In the genomic region with DNA sequence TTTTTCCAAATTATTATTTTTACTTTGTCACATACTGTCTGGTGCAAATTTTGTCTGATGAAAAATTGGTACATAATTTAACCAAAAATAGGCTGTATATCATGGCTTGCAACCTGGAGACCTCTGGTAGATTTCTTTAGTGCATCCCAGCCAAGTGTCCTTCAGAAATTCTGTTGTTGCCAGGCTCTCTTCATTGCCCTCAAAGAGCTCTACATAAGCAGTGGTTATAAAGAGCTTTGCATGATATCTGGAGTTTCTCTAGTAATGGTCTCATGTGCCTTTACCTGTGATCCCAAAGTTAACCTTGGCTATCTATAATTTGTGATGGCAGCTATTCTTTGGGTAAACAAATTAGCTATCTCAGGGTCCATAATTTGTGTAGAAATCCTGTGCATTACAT, we compare ENCODE assay signal across 17 cellular contexts.
DNase-seq lines count a peak whose midpoint lies in the region; ATAC-seq and TF ChIP-seq lines count a peak whose summit lies in the region.
"Had no signal": no experiment of that assay in that cellular context is flagged by ENCODE, and none has a peak within 500 bp of the region (broad histone marks: within the 10 kb centered on the region; RNA-seq: fewer than 3 reads in every experiment).

No MANE protein-coding gene starts in this region.

- H3K27me3 ChIP-seq in psoas muscle (ENCODE audit: insufficient read depth in 3 of 3, low read length in 2 of 3): no peaks in the 10 kb centered on the region
- no peaks in the 10 kb centered on the region for H3K27me3 ChIP-seq in neural progenitor cell
- H3K27me3 ChIP-seq in osteoblast (ENCODE audit: insufficient read depth, low read length): no peaks in the 10 kb centered on the region

- H3K9me3 ChIP-seq in psoas muscle: no peaks in the 10 kb centered on the region
- H3K9me3 ChIP-seq in neural progenitor cell (ENCODE audit: low read depth): no peaks in the 10 kb centered on the region
- H3K9me3 ChIP-seq in osteoblast (ENCODE audit: low read depth, low read length): no peaks in the 10 kb centered on the region

- peaks cover 10% of the 10 kb centered on the region for H3K4me1 Mint-ChIP-seq in neural progenitor cell

- no peaks in the 10 kb centered on the region for H3F3A ChIP-seq in neural progenitor cell (ENCODE audit: low read depth)

- no peak for DNase-seq in left ventricle myocardium superior
- DNase-seq in Right ventricle myocardium inferior (ENCODE audit: missing footprints): no peak
- no peak for DNase-seq in caudate nucleus (lab: John Stamatoyannopoulos, UW)
- DNase-seq in psoas muscle: no peak
- no peak for DNase-seq in neural progenitor cell (ENCODE audit: low spot score)
- DNase-seq in osteoblast (ENCODE audit: insufficient read length, low spot score, missing footprints): no peak
- DNase-seq in hippocampal formation (lab: John Stamatoyannopoulos, UW): no peak
- DNase-seq: activated CD8-positive, alpha-beta memory T cell treated with anti-CD3 and anti-CD28 coated beads for 24 hours; amygdala; mammary epithelial cell; naive B cell; NCI-H187; NCI-H446; NK-92 treated with Interleukin-12 subunit alpha and Interleukin-12 subunit beta, amount 100 ng/mL, for 24 hours; RPMI8226; stimulated activated naive CD4-positive, alpha-beta T cell treated with Interleukin-2 at 50 U/mL for 16 hours had no signal

- H3K4me1 ChIP-seq in psoas muscle: peaks cover 18% of the 10 kb centered on the region
- no peaks in the 10 kb centered on the region for H3K4me1 ChIP-seq in neural progenitor cell
- peaks cover 7% of the 10 kb centered on the region for H3K4me1 ChIP-seq in osteoblast (ENCODE audit: insufficient read depth, low read length)

- TF ChIP-seq CTCF in psoas muscle (IDR thresholded peaks at IDR 0.05) (no peak), neural progenitor cell (IDR thresholded peaks at IDR 0.05) (no peak), osteoblast (IDR thresholded peaks at IDR 0.05; ENCODE audit: extremely low read depth, low read depth, low read length) (no peak)

- peaks cover 17% of the 10 kb centered on the region for H3K9me3 Mint-ChIP-seq in neural progenitor cell

- intact Hi-C loops in left ventricle myocardium superior (cut with micrococcal nuclease): no loop called here
- intact Hi-C loops in Right ventricle myocardium inferior (cut with DNase I): no loop called here
- intact Hi-C loops in psoas muscle (cut with DNase I): no loop called here

- H3K4me2 ChIP-seq in neural progenitor cell (no peak overlapping the region), osteoblast (ENCODE audit: insufficient read depth, low read length) (no peak overlapping the region)

- no peaks in the 10 kb centered on the region for H3K79me2 ChIP-seq in neural progenitor cell (ENCODE audit: low read depth)
- peaks cover 53% of the 10 kb centered on the region for H3K79me2 ChIP-seq in osteoblast (ENCODE audit: insufficient read depth, low read length)

- H3K4me3 ChIP-seq in psoas muscle: no peak overlapping the region
- no peak overlapping the region for H3K4me3 ChIP-seq in neural progenitor cell
- H3K4me3 ChIP-seq in osteoblast (ENCODE audit: insufficient read depth, low read length): no peak overlapping the region

- H3K4me3 Mint-ChIP-seq in neural progenitor cell: no peak overlapping the region

- no peak overlapping the region for H3K27ac Mint-ChIP-seq in neural progenitor cell

- peak overlapping the region; percentile 33 for H3K27ac ChIP-seq in caudate nucleus (ENCODE audit: low read depth, low read length)
- H3K27ac ChIP-seq in psoas muscle: peak overlapping the region; percentile 47
- no peak overlapping the region for H3K27ac ChIP-seq in neural progenitor cell
- no peak overlapping the region for H3K27ac ChIP-seq in osteoblast (ENCODE audit: low read depth, low read length)

- ATAC-seq in left ventricle myocardium superior (peak; percentile 24), Right ventricle myocardium inferior (no peak), psoas muscle (peak in 1 of 4 donors; percentile 18), GM21367 (IDR thresholded peaks at IDR 0.05; ENCODE audit: unreplicated experiment) (no peak)

- H3K36me3 Mint-ChIP-seq in neural progenitor cell: peaks cover 23% of the 10 kb centered on the region

- H3K9ac ChIP-seq in neural progenitor cell: no peak overlapping the region

- H4K20me1 ChIP-seq in neural progenitor cell (ENCODE audit: low read depth) (no peaks in the 10 kb centered on the region), osteoblast (ENCODE audit: insufficient read depth, low read length) (peaks cover 11% of the 10 kb centered on the region)

- no peak overlapping the region for H2AFZ ChIP-seq in neural progenitor cell (replicated peaks)
- H2AFZ ChIP-seq in osteoblast (ENCODE audit: low read length): no peak overlapping the region

- H3K36me3 ChIP-seq in psoas muscle (ENCODE audit: insufficient read depth in 1 of 2, low read depth in 1 of 2) (peaks cover 0 to 19% of the 10 kb centered on the region in 2 donors), neural progenitor cell (no peaks in the 10 kb centered on the region), osteoblast (ENCODE audit: insufficient read depth, low read length) (peaks cover 3% of the 10 kb centered on the region)

- no peaks in the 10 kb centered on the region for H3K27me3 Mint-ChIP-seq in neural progenitor cell (ENCODE audit: insufficient read depth, low read depth)
- H3K27me3 Mint-ChIP-seq: naive B cell had no signal

Comparison
In these comparisons a context has a peak if more than half of its experiments do, and no peak if none do; other contexts are left out.
1. H3K27ac ChIP-seq: peak in caudate nucleus (single experiment) and psoas muscle (single experiment); none in neural progenitor cell (single experiment) and osteoblast (single experiment).